17 cellular contexts compared by ENCODE assay signal in the genomic region with DNA sequence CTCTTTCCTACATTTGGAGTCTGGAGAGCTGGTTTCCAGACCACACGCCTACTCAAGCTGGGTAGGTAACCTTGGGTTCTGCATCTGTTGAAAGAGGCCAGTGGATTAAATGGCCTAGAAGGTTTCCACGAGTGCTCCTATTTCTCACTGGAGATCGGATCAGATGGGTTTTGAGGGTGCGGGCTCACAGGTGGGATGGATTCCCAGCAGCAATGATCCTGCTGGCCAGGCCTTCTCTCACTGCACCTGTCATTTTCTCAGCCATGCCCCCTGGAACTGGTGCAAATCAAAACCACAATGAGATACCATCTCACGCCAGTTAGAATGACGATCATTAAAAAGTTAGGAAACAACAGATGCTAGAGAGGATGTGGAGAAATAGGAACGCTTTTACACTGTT.
DNase-seq lines count a peak whose midpoint lies in the region; ATAC-seq and TF ChIP-seq lines count a peak whose summit lies in the region.
"Had no signal": no experiment of that assay in that cellular context is flagged by ENCODE, and none has a peak within 500 bp of the region (broad histone marks: within the 10 kb centered on the region; RNA-seq: fewer than 3 reads in every experiment).

No MANE protein-coding gene starts in this region.

- H3K27ac ChIP-seq in gastrocnemius medialis, result no peak overlapping the region
- H3K27ac ChIP-seq: 22Rv1; A549; BLaER1 treated with 17β-estradiol and CSF1 and Interleukin-3, amounts not matched to agents 10 nM and 100 nM; C4-2B had no signal

- no peaks in the 10 kb centered on the region for H3K36me3 ChIP-seq in gastrocnemius medialis
- H3K36me3 ChIP-seq: BLaER1 treated with 17β-estradiol and CSF1 and Interleukin-3, amounts not matched to agents 10 nM and 100 nM had no signal

- no peaks in the 10 kb centered on the region for H3K9me3 ChIP-seq in gastrocnemius medialis
- H3K9me3 ChIP-seq: A549, Caco-2 had no signal

- peak; percentile 8 for DNase-seq in DMS 273 (lab: John Stamatoyannopoulos, UW; ENCODE audit: unreplicated experiment)
- no peak for DNase-seq in DMS 273 treated with DMSO at 0.1 percent for 48 hours (lab: John Stamatoyannopoulos, UW)
- peak; percentile 0 for DNase-seq in myocyte (ENCODE audit: low read depth)
- DNase-seq in gastrocnemius medialis, result peak in 1 of 2 donors; percentile 22
- DNase-seq in anterior cingulate cortex (lab: John Stamatoyannopoulos, UW), result no peak
- DNase-seq in inferior parietal cortex (ENCODE audit: extremely low spot score), result no peak
- DNase-seq: AML-193; Caco-2; Calu3; CD4-positive, alpha-beta T cell; CD8-positive, alpha-beta T cell; DMS79 treated with DMSO at 0.1 percent for 48 hours; GF-D8 had no signal

- in situ Hi-C loops in gastrocnemius medialis (cut with MboI; ENCODE audit: low sequenced_read_pairs in 4 of 4), result no loop called here

- no peak for TF ChIP-seq CTCF in gastrocnemius medialis (IDR thresholded peaks at IDR 0.05 in 4 of 5, conservative IDR thresholded peaks at IDR 0.05 in 1 of 5)

- H3K4me3 ChIP-seq in gastrocnemius medialis, result no peak overlapping the region
- H3K4me3 ChIP-seq: A549; BLaER1 treated with 17β-estradiol and CSF1 and Interleukin-3, amounts not matched to agents 10 nM and 100 nM had no signal

- no peak for TF ChIP-seq POLR2A in gastrocnemius medialis (IDR thresholded peaks at IDR 0.05)

- ATAC-seq in gastrocnemius medialis, result peak; percentile 47 to 51
- ATAC-seq: A549; CD8-positive, alpha-beta T cell had no signal

- H3K4me1 ChIP-seq in gastrocnemius medialis, result no peaks in the 10 kb centered on the region
- H3K4me1 ChIP-seq: A549, Caco-2 had no signal

- no peaks in the 10 kb centered on the region for H3K27me3 ChIP-seq in gastrocnemius medialis

- intact Hi-C loops in gastrocnemius medialis (cut with DNase I; ENCODE audit: low total_unique reads), result no loop called here

Comparison
In these comparisons a context has a peak if more than half of its experiments do, and no peak if none do; other contexts are left out.
1. DNase-seq: peak in DMS 273 (single experiment) and myocyte (single experiment); none in DMS 273 treated with DMSO at 0.1 percent for 48 hours (single experiment), anterior cingulate cortex (0 of 58) and inferior parietal cortex (single experiment).